24 cellular contexts compared by ENCODE assay signal in the genomic region with DNA sequence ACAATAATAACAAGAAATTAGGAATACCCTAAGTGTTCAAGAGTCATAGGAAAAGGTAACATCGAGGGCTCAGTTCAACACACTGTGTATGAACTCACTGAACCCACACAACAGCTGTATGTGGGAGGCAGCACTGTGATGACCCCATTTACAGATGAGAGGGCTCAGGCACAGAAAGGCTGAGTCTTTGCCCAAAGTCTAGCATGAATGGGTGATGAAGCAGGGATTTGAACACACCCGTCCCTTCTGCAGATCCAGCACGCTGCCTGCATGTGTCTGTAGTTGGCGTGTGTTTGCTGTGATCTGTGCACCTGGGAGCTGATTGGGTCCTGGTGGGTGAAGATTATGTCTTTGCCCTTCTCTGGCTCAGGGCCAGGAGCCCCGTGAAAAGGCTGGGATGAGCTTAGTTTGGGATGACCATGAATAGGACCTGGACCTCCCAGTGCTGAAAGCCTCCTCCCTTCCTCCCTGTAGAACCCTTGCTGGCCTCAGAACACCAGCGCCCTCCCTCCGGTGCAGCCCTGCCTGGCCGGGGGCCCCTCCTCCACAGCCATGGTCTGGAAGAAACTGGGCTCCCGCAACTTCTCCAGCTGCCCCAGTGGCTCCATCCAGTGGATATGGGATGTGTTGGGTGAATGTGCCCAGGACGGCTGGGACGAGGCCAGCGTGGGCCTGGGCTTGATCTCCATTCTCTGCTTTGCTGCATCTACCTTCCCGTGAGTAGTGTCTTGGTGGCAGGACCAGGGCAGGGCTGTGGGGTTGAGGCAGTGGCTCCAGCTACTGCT. TPM values are rescaled to one million over a fixed set of nuclear protein-coding genes. Genes with fewer than 3 reads are reported as not detected.
DNase-seq lines count a peak whose midpoint lies in the region; ATAC-seq, FAIRE-seq and TF ChIP-seq lines count a peak whose summit lies in the region.
"Had no signal": no experiment of that assay in that cellular context is flagged by ENCODE, and none has a peak within 500 bp of the region (broad histone marks: within the 10 kb centered on the region; RNA-seq: fewer than 3 reads in every experiment).

No MANE protein-coding gene starts in this region.

- no peak for FAIRE-seq in K562 (lab: Jason Lieb, UNC)
- FAIRE-seq: endometrium, keratinocyte had no signal

- H2BK15ac ChIP-seq in IMR-90 (ENCODE audit: low read depth, low read length): no peak overlapping the region

- H3K27ac Mint-ChIP-seq in naive B cell: peak overlapping the region in 5 of 6 donors; percentile 50 to 96 (median 76)
- H3K27ac Mint-ChIP-seq: activated naive CD4-positive, alpha-beta T cell treated with anti-CD3 and anti-CD28 coated beads, Interleukin-2, amount 50 U/mL, for 24 hours had no signal

- H3K4me3 ChIP-seq in BLaER1 (no peak overlapping the region), IMR-90 (ENCODE audit: insufficient read depth, low read depth, low read length) (no peak overlapping the region), K562 (no peak overlapping the region)

- dilution Hi-C loops in IMR-90 (cut with HindIII; ENCODE audit: low sequenced_read_pairs, unreplicated experiment): no loop called here

- BruUV-seq in IMR-90 (replicated peaks; lab: Mats Ljungman, UMichigan) (no TSS peak), K562 (replicated peaks; lab: Mats Ljungman, UMichigan) (no TSS peak)

- intact Hi-C loops in IMR-90 (cut with micrococcal nuclease) (no loop called here), K562 (cut with micrococcal nuclease) (no loop called here)

- peaks cover 49% of the 10 kb centered on the region for H3K79me2 ChIP-seq in K562 (ENCODE audit: control insufficient read depth, insufficient read depth, low read length)

- H4K5ac ChIP-seq in IMR-90 (ENCODE audit: low read depth, low read length): no peak overlapping the region

- DNase-seq in IMR-90 (no peak), K562 (ENCODE audit: extremely low read depth in 1 of 4, low spot score in 3 of 4) (no peak), naive B cell (no peak), retina (no peak), ureter (ENCODE audit: low spot score) (no peak), DMS153 treated with DMSO at 0.1 percent for 48 hours (lab: John Stamatoyannopoulos, UW; ENCODE audit: unreplicated experiment) (no peak)
- DNase-seq: activated CD4-positive, alpha-beta T cell treated with anti-CD3 and anti-CD28 coated beads, Interleukin-2, amount 50 U/mL, for 4 hours; activated T-cell treated with anti-CD3 and anti-CD28 coated beads for 4 hours; KG1; mammary epithelial cell; NCI-H1092; NCI-H2029 treated with DMSO at 0.1 percent for 48 hours; NCI-H510A; SHP77; stimulated activated CD4-positive, alpha-beta T cell treated with anti-CD3 and anti-CD28 coated beads, Interleukin-2, amount 100 ng/mL, for 24 hours; stimulated activated naive CD8-positive, alpha-beta T cell treated with anti-CD3 and anti-CD28 coated beads, Interleukin-15, amount 100 ng/mL, for 72 hours had no signal

- TF ChIP-seq CTCF in IMR-90 (conservative IDR thresholded peaks at IDR 0.05; ENCODE audit: low read depth, low read length) (no peak), K562 (IDR thresholded peaks at IDR 0.05 in 2 of 3, conservative IDR thresholded peaks at IDR 0.05 in 1 of 3; ENCODE audit: insufficient read depth in 2 of 3, low read depth in 1 of 3, low read length in 3 of 3) (no peak)

- TF ChIP-seq EP300 in K562 (IDR thresholded peaks at IDR 0.05; ENCODE audit: low read length): no peak

- no peaks in the 10 kb centered on the region for H3K9me3 Mint-ChIP-seq in naive B cell
- H3K9me3 Mint-ChIP-seq: activated naive CD4-positive, alpha-beta T cell treated with anti-CD3 and anti-CD28 coated beads, Interleukin-2, amount 50 U/mL, for 24 hours; naive thymus-derived CD8-positive, alpha-beta T cell; stimulated activated naive CD8-positive, alpha-beta T cell treated with anti-CD3 and anti-CD28 coated beads, Interleukin-15, amount 100 ng/mL, for 72 hours had no signal

- H2BK20ac ChIP-seq in IMR-90 (ENCODE audit: low read depth, low read length): no peak overlapping the region

- H4K91ac ChIP-seq in IMR-90 (ENCODE audit: insufficient read depth, low read depth, low read length): no peak overlapping the region

- H3K4me2 ChIP-seq in BLaER1 (peak overlapping the region; percentile 99), IMR-90 (ENCODE audit: low read depth, low read length) (no peak overlapping the region), K562 (ENCODE audit: insufficient read depth, low read length) (no peak overlapping the region)

- 0 out of 2 replicates have a peak overlapping the region, but pooled peaks have one; percentile 9 for H3K14ac ChIP-seq in IMR-90 (replicated peaks; ENCODE audit: low read depth, low read length)

- TF ChIP-seq RAD21 in IMR-90 (IDR thresholded peaks at IDR 0.05; ENCODE audit: low read length) (no peak), K562 (CRISPR knock-in tag; conservative IDR thresholded peaks at IDR 0.05 in 1 of 2, IDR thresholded peaks at IDR 0.05 in 1 of 2) (no peak)

- H3K4me3 Mint-ChIP-seq in naive B cell: peak overlapping the region in 5 of 8 donors; percentile 25 to 84 (median 45)
- H3K4me3 Mint-ChIP-seq: activated naive CD4-positive, alpha-beta T cell treated with anti-CD3 and anti-CD28 coated beads, Interleukin-2, amount 50 U/mL, for 24 hours; stimulated activated naive CD8-positive, alpha-beta T cell treated with anti-CD3 and anti-CD28 coated beads, Interleukin-15, amount 100 ng/mL, for 72 hours had no signal

- CTCF ChIA-PET in IMR-90 (lab: Yijun Ruan, JAX): no interaction called here
- CTCF ChIA-PET in K562 (lab: Yijun Ruan, JAX; ENCODE audit: low intra/inter-chr PET ratio): no interaction called here

- POLR2A ChIA-PET in IMR-90 (lab: Charles Lee; ENCODE audit: unreplicated experiment): no interaction called here
- POLR2A ChIA-PET in K562 (lab: Yijun Ruan, JAX): interaction anchor here (0.5 to 0.6 kb wide), 2 partner anchors 11 to 777 kb away, joined by 3 read pairs; no protein-coding TSS in a partner anchor

- peaks cover 33 to 82% of the 10 kb centered on the region in 2 experiments for H3K79me1 ChIP-seq in IMR-90 (ENCODE audit: low read depth in 1 of 2, low read length in 2 of 2)

- H4K20me1 ChIP-seq in BLaER1 (peaks cover 30% of the 10 kb centered on the region), IMR-90 (ENCODE audit: insufficient read depth, low read length) (peaks cover 15% of the 10 kb centered on the region), K562 (replicated peaks; ENCODE audit: control insufficient read depth, insufficient read depth, low read length) (peaks cover 23% of the 10 kb centered on the region)

- H3K27ac ChIP-seq in BLaER1 (no peak overlapping the region), IMR-90 (ENCODE audit: insufficient read depth, low read length) (no peak overlapping the region), K562 (ENCODE audit: extremely low read depth, low read depth, low read length) (no peak overlapping the region)
- H3K27ac ChIP-seq: C4-2B, parathyroid adenoma had no signal

- no peak overlapping the region for H3K23ac ChIP-seq in IMR-90 (ENCODE audit: low read depth, low read length)

- H3K18ac ChIP-seq in IMR-90 (ENCODE audit: low read depth, low read length): no peak overlapping the region

- H3K9me1 ChIP-seq in IMR-90 (ENCODE audit: insufficient read depth, low read length) (peaks cover 41% of the 10 kb centered on the region), K562 (ENCODE audit: control insufficient read depth, insufficient read depth, low read length) (peaks cover 2% of the 10 kb centered on the region)

- no peak overlapping the region for H2BK120ac ChIP-seq in IMR-90 (ENCODE audit: low read depth, low read length)

- peaks cover 99% of the 10 kb centered on the region for H3K4me1 ChIP-seq in BLaER1
- peaks cover 16% of the 10 kb centered on the region for H3K4me1 ChIP-seq in IMR-90 (ENCODE audit: control insufficient read depth, insufficient read depth, low read length)
- H3K4me1 ChIP-seq in K562 (replicated peaks in 1 of 2; ENCODE audit: control insufficient read depth in 2 of 2, insufficient read depth in 2 of 2, low read length in 2 of 2): peaks cover 47 to 53% of the 10 kb centered on the region in 2 experiments
- H3K4me1 ChIP-seq: parathyroid adenoma had no signal

- H2BK5ac ChIP-seq in IMR-90 (ENCODE audit: low read depth, low read length, poor library complexity, severe bottlenecking): no peak overlapping the region

- H3K36me3 ChIP-seq in BLaER1 (peaks cover 28% of the 10 kb centered on the region), IMR-90 (ENCODE audit: control insufficient read depth, insufficient read depth, low read length) (peaks cover 20% of the 10 kb centered on the region), K562 (ENCODE audit: control insufficient read depth, insufficient read depth, low read length) (peaks cover 52% of the 10 kb centered on the region)

- peaks cover 0 to 6% of the 10 kb centered on the region in 2 donors for H3K36me3 Mint-ChIP-seq in naive B cell

- no peaks in the 10 kb centered on the region for H3K27me3 ChIP-seq in BLaER1
- H3K27me3 ChIP-seq in IMR-90 (ENCODE audit: control insufficient read depth, insufficient read depth, low read length): no peaks in the 10 kb centered on the region
- no peaks in the 10 kb centered on the region for H3K27me3 ChIP-seq in K562 (ENCODE audit: control insufficient read depth in 2 of 2, insufficient read depth in 2 of 2, low read length in 2 of 2)

- H3K4me1 Mint-ChIP-seq in naive B cell: peaks cover 51 to 64% (median 55%) of the 10 kb centered on the region in 3 donors

- no peak for TF ChIP-seq POLR2A in IMR-90 (IDR thresholded peaks at IDR 0.05; ENCODE audit: low read depth, low read length)
- no peak for TF ChIP-seq POLR2A in K562 (conservative IDR thresholded peaks at IDR 0.05)

- ATAC-seq in IMR-90 (ENCODE audit: low read depth) (no peak), K562 (no peak), naive B cell (ENCODE audit: low read depth in 2 of 2) (no peak), GM21447 (IDR thresholded peaks at IDR 0.05; ENCODE audit: unreplicated experiment) (no peak)
- ATAC-seq: naive thymus-derived CD8-positive, alpha-beta T cell; stimulated activated naive CD8-positive, alpha-beta T cell treated with anti-CD3 and anti-CD28 coated beads, Interleukin-15, amount 100 ng/mL, for 72 hours had no signal

- H2AFZ ChIP-seq in IMR-90 (replicated peaks; ENCODE audit: low read length, poor library complexity) (peak overlapping the region; percentile 14), K562 (ENCODE audit: low read depth, low read length) (no peak overlapping the region)
- H2AFZ ChIP-seq: parathyroid adenoma had no signal

- 82% methylated on average over 2 of the region's 13 CpGs; no CpG with 5 or more reads in 1 of the 2 experiments for WGBS in IMR-90 (ENCODE audit: extremely low coverage in 2 of 2, insufficient read length in 1 of 2), 2 experiments
- 80% methylated on average over 13 of the region's 13 CpGs for WGBS in K562 (ENCODE audit: insufficient coverage, low coverage, missing lambda C conversion rate)

- H3K9ac ChIP-seq in BLaER1: no peak overlapping the region
- no peak overlapping the region for H3K9ac ChIP-seq in IMR-90 (ENCODE audit: low read depth, low read length)
- H3K9ac ChIP-seq in K562 (ENCODE audit: insufficient read depth in 1 of 2, low read depth in 2 of 2, low read length in 2 of 2): peak overlapping the region in 1 of 2 experiments; percentile 0; a peak in 2 of 4 replicates
- H3K9ac ChIP-seq: parathyroid adenoma had no signal

- no peak overlapping the region for H4K8ac ChIP-seq in IMR-90 (ENCODE audit: low read depth in 2 of 2, low read length in 2 of 2)

- in situ Hi-C loops in IMR-90 (cut with MboI; ENCODE audit: low sequenced_read_pairs): no loop called here
- in situ Hi-C loops in K562 (cut with MboI): no loop called here

- H3K4ac ChIP-seq in IMR-90 (ENCODE audit: low read depth, low read length): no peak overlapping the region

- no peak overlapping the region for H2AK5ac ChIP-seq in IMR-90 (ENCODE audit: low read depth, low read length)

- no peak overlapping the region for H3K56ac ChIP-seq in IMR-90 (ENCODE audit: extremely low read depth, insufficient read depth, low read length)

- H3K27me3 Mint-ChIP-seq in naive B cell: no peaks in the 10 kb centered on the region
- H3K27me3 Mint-ChIP-seq: activated naive CD4-positive, alpha-beta T cell treated with anti-CD3 and anti-CD28 coated beads, Interleukin-2, amount 50 U/mL, for 24 hours; naive thymus-derived CD8-positive, alpha-beta T cell; stimulated activated naive CD8-positive, alpha-beta T cell treated with anti-CD3 and anti-CD28 coated beads, Interleukin-15, amount 100 ng/mL, for 72 hours had no signal

- no peak overlapping the region for H2AK9ac ChIP-seq in IMR-90 (replicated peaks; ENCODE audit: low read depth, low read length, poor library complexity)

- H3K9me3 ChIP-seq in BLaER1 (no peaks in the 10 kb centered on the region), IMR-90 (ENCODE audit: control insufficient read depth, insufficient read depth, low read length) (no peaks in the 10 kb centered on the region), K562 (replicated peaks; ENCODE audit: control insufficient read depth, insufficient read depth, low read depth, low read length) (no peaks in the 10 kb centered on the region)

RNA-seq across cellular contexts. Expression of a gene that starts 5.2 kb away (rescaled TPM):
- total RNA-seq in IMR-90 (2012; rRNA removed): 6.8 and 7.5 TPM in 2 replicates
- 18.9 and 22.3 TPM in 2 replicates for polyA plus RNA-seq in IMR-90 (2012; rRNA removed)
- 14.6 and 25.7 TPM in 2 replicates for polyA plus RNA-seq in IMR-90 (2012; cell fraction: cytosol; rRNA removed)
- 15.3 and 31.2 TPM in 2 replicates for polyA plus RNA-seq in IMR-90 (2012; cell fraction: nucleus; rRNA removed; ENCODE audit: low replicate concordance)
- total RNA-seq in K562 (2011; cell fraction: chromatin; rRNA removed; ENCODE audit: low replicate concordance): 37.0 and 99.3 TPM in 2 replicates
- total RNA-seq in K562 (2011; cell fraction: nucleolus; rRNA removed): 85.8 and 97.7 TPM in 2 replicates
- total RNA-seq in K562 (2011; cell fraction: nucleoplasm; rRNA removed): 62.2 and 63.1 TPM in 2 replicates
- total RNA-seq in K562 (2014; rRNA removed): 28.9 and 34.0 TPM in 2 replicates
- total RNA-seq in K562 (2014; rRNA removed; fragmentation: Illumina TruSeq; extraction: Trizol): 8.5 and 10.4 TPM in 2 replicates
- total RNA-seq in K562 (2015; rRNA removed; fragmentation: Illumina TruSeq; extraction: Trizol): 18.6 and 21.6 TPM in 2 replicates
- total RNA-seq in K562 (2021): 26.5 and 29.5 TPM in 2 replicates
- 27.0 and 29.2 TPM in 2 replicates for polyA plus RNA-seq in K562 (2011; rRNA removed)
- polyA plus RNA-seq in K562 (2011; cell fraction: cytosol; rRNA removed): 36.4 and 92.5 TPM in 2 replicates
- 35.5 and 82.2 TPM in 2 replicates for polyA plus RNA-seq in K562 (2011; cell fraction: nucleus; rRNA removed)
- 23.2 and 37.9 TPM in 2 replicates for polyA plus RNA-seq in K562 (2012)
- 16.3 and 26.6 TPM in 2 replicates for polyA plus RNA-seq in K562 (2014; fragmentation: Illumina TruSeq; extraction: Trizol)
- polyA plus RNA-seq in K562 (2014; fragmentation: Nextera tagmentation; extraction: Ambion mirVana): 1 to 10 TPM; 1.2 to 1.6 TPM
- polyA plus RNA-seq in K562 (2014; rRNA removed): 35.2 and 40.8 TPM in 2 replicates
- 12.7 and 14.9 TPM in 2 replicates for polyA minus RNA-seq in K562 (2011; rRNA and poly(A)+ RNA removed)
- polyA minus RNA-seq in K562 (2011; cell fraction: cytosol; rRNA and poly(A)+ RNA removed): 15.3 and 16.8 TPM in 2 replicates
- 26.2 and 33.7 TPM in 2 replicates for polyA minus RNA-seq in K562 (2011; cell fraction: nucleus; rRNA and poly(A)+ RNA removed)
- polyA plus RNA-seq in naive B cell (ENCODE audit: low read depth in 6 of 6): 1 to 10 TPM in 5 of 6 donors, not detected in 1; 5.6 to 8.8 (median 6.3) TPM
- total RNA-seq in ureter: 11.3 TPM

RNA-seq across cellular contexts. Expression of a gene that starts 5.4 kb away (rescaled TPM):
- total RNA-seq in IMR-90 (2012; rRNA removed) (50.5 and 60.2 TPM in 2 replicates), K562 (2014; rRNA removed) (78.4 and 108 TPM in 2 replicates), K562 (2014; rRNA removed; fragmentation: Illumina TruSeq; extraction: Trizol) (26.1 and 32.3 TPM in 2 replicates), K562 (2015; rRNA removed; fragmentation: Illumina TruSeq; extraction: Trizol) (65.2 and 66.0 TPM in 2 replicates), K562 (2021) (71.7 and 74.4 TPM in 2 replicates), ureter (40.8 TPM)
- polyA plus RNA-seq in IMR-90 (2012; rRNA removed) (55.8 and 70.8 TPM in 2 replicates), K562 (2011; rRNA removed) (49.4 and 57.1 TPM in 2 replicates), K562 (2014; fragmentation: Illumina TruSeq; extraction: Trizol) (41.1 and 50.6 TPM in 2 replicates), K562 (2014; fragmentation: Nextera tagmentation; extraction: Ambion mirVana) (1 to 10 TPM; 2.0 to 4.0 TPM), K562 (2014; rRNA removed) (74.7 and 83.6 TPM in 2 replicates), naive B cell (ENCODE audit: low read depth in 6 of 6) (100 to 1,000 TPM in 4 of 6 donors, 10 to 100 TPM in 2; 93.3 to 149 (median 105) TPM)
- 67.7 and 109 TPM in 2 replicates for polyA plus RNA-seq in IMR-90 (2012; cell fraction: cytosol; rRNA removed)
- 26.6 and 48.2 TPM in 2 replicates for polyA plus RNA-seq in IMR-90 (2012; cell fraction: nucleus; rRNA removed; ENCODE audit: low replicate concordance)
- 18.7 and 45.9 TPM in 2 replicates for total RNA-seq in K562 (2011; cell fraction: chromatin; rRNA removed; ENCODE audit: low replicate concordance)
- 36.8 and 39.0 TPM in 2 replicates for total RNA-seq in K562 (2011; cell fraction: nucleolus; rRNA removed)
- 28.7 and 34.9 TPM in 2 replicates for total RNA-seq in K562 (2011; cell fraction: nucleoplasm; rRNA removed)
- 83.1 and 114 TPM in 2 replicates for polyA plus RNA-seq in K562 (2011; cell fraction: cytosol; rRNA removed)
- 34.0 and 41.0 TPM in 2 replicates for polyA plus RNA-seq in K562 (2011; cell fraction: nucleus; rRNA removed)
- 57.6 and 109 TPM in 2 replicates for polyA plus RNA-seq in K562 (2012)
- 16.8 and 22.0 TPM in 2 replicates for polyA minus RNA-seq in K562 (2011; rRNA and poly(A)+ RNA removed)
- 22.1 and 40.4 TPM in 2 replicates for polyA minus RNA-seq in K562 (2011; cell fraction: cytosol; rRNA and poly(A)+ RNA removed)
- polyA minus RNA-seq in K562 (2011; cell fraction: nucleus; rRNA and poly(A)+ RNA removed): 19.1 and 22.7 TPM in 2 replicates

RNA-seq across cellular contexts. Expression of a gene that starts 28.7 kb away (rescaled TPM):
- total RNA-seq in IMR-90 (2012; rRNA removed): under 0.01 and 0.18 TPM in 2 replicates
- 0.62 and 0.66 TPM in 2 replicates for polyA plus RNA-seq in IMR-90 (2012; rRNA removed)
- polyA plus RNA-seq in IMR-90 (2012; cell fraction: cytosol; rRNA removed): 0.11 and 0.36 TPM in 2 replicates
- 5.2 and 12.1 TPM in 2 replicates for polyA plus RNA-seq in IMR-90 (2012; cell fraction: nucleus; rRNA removed; ENCODE audit: low replicate concordance)
- 2.4 and 4.7 TPM in 2 replicates for total RNA-seq in K562 (2011; cell fraction: chromatin; rRNA removed; ENCODE audit: low replicate concordance)
- 3.7 and 4.5 TPM in 2 replicates for total RNA-seq in K562 (2011; cell fraction: nucleolus; rRNA removed)
- 2.1 and 3.2 TPM in 2 replicates for total RNA-seq in K562 (2011; cell fraction: nucleoplasm; rRNA removed)
- 0.54 and 0.78 TPM in 2 replicates for total RNA-seq in K562 (2014; rRNA removed)
- total RNA-seq in K562 (2014; rRNA removed; fragmentation: Illumina TruSeq; extraction: Trizol): 0.22 TPM in 2 replicates
- total RNA-seq in K562 (2015; rRNA removed; fragmentation: Illumina TruSeq; extraction: Trizol): 0.45 and 0.58 TPM in 2 replicates
- 0.91 and 1.2 TPM in 2 replicates for total RNA-seq in K562 (2021)
- 0.33 and 0.49 TPM in 2 replicates for polyA plus RNA-seq in K562 (2011; rRNA removed)
- 0.38 and 0.63 TPM in 2 replicates for polyA plus RNA-seq in K562 (2011; cell fraction: cytosol; rRNA removed)
- 2.2 and 4.9 TPM in 2 replicates for polyA plus RNA-seq in K562 (2011; cell fraction: nucleus; rRNA removed)
- polyA plus RNA-seq in K562 (2012): 0.27 and 0.79 TPM in 2 replicates
- 0.13 and 0.25 TPM in 2 replicates for polyA plus RNA-seq in K562 (2014; fragmentation: Illumina TruSeq; extraction: Trizol)
- polyA plus RNA-seq in K562 (2014; fragmentation: Nextera tagmentation; extraction: Ambion mirVana): under 1 TPM in 1 of 2 experiments, not detected in 1; 0.04 TPM
- 0.74 and 1.5 TPM in 2 replicates for polyA plus RNA-seq in K562 (2014; rRNA removed)
- polyA minus RNA-seq in K562 (2011; rRNA and poly(A)+ RNA removed): 0.14 and 0.15 TPM in 2 replicates
- 0.67 TPM in 1 of 2 replicates, not detected in the other for polyA minus RNA-seq in K562 (2011; cell fraction: cytosol; rRNA and poly(A)+ RNA removed)
- 1.00 and 1.1 TPM in 2 replicates for polyA minus RNA-seq in K562 (2011; cell fraction: nucleus; rRNA and poly(A)+ RNA removed)
- polyA plus RNA-seq in naive B cell (ENCODE audit: low read depth in 6 of 6): under 1 TPM in 1 of 6 donors, not detected in 5; 0.21 TPM
- 1.8 TPM for total RNA-seq in ureter
